In the genomic region with DNA sequence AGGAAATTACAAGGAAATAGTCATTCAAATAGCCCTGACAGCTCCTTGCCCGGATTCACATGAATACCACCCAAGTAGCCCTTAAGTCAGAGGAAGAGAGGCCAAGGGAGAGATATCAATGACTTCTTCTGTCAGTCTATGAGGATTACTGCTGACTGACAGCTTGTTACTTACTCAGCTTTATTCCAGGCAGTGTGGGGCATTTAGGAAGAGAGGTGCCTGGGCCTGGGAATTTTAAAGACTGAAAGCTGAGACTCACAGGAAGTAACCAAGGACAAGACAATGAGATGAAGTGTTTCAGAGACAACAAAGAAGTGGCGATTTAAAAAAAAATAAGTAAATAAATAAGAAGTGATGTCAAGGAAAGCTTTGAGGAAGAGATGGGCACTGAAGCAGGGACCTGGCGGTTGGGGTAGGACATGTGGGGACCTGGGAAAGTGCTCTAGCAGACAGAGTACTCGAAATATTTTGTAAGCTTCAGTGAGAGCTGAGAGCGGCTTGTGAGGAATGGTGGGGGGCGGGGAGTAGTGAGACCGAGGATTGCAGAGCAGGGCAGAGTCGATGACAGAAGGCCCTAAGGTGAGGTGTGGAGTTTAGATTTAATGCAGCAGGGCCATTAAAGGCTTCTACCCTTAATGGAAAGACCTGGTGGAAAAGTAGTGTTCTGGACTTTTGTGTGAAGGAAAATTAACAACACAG, we compare ENCODE assay signal across 15 cellular contexts. TPM values are rescaled to one million over a fixed set of nuclear protein-coding genes. Genes with fewer than 3 reads are reported as not detected.
A peak's percentile ranks its signal among the peaks of the same experiment; 100 is the strongest.
DNase-seq lines count a peak whose midpoint lies in the region; ATAC-seq, FAIRE-seq and TF ChIP-seq lines count a peak whose summit lies in the region.
"Had no signal": no experiment of that assay in that cellular context is flagged by ENCODE, and none has a peak within 500 bp of the region (broad histone marks: within the 10 kb centered on the region; RNA-seq: fewer than 3 reads in every experiment).

No MANE protein-coding gene starts in this region.

- H3K4me3 ChIP-seq in HL-60 (replicated peaks; ENCODE audit: insufficient read depth, low read length) (no peak overlapping the region), NT2/D1 (ENCODE audit: insufficient read length, low read depth) (no peak overlapping the region), esophagus squamous epithelium (no peak overlapping the region), neuron (ENCODE audit: low read length) (peak overlapping the region; percentile 24)
- H3K4me3 ChIP-seq: adrenal gland, right atrium auricular region had no signal

- peak overlapping the region; percentile 43 for H2AFZ ChIP-seq in neuron (ENCODE audit: low read depth, low read length)

- TF ChIP-seq POLR2A in esophagus squamous epithelium (IDR thresholded peaks at IDR 0.05): no peak

- no peaks in the 10 kb centered on the region for H3K27me3 ChIP-seq in HL-60 (ENCODE audit: insufficient read depth, poor library complexity, severe bottlenecking)
- no peaks in the 10 kb centered on the region for H3K27me3 ChIP-seq in NT2/D1 (ENCODE audit: insufficient read depth, insufficient read length)
- no peaks in the 10 kb centered on the region for H3K27me3 ChIP-seq in esophagus squamous epithelium
- H3K27me3 ChIP-seq in neuron (ENCODE audit: insufficient read depth, low read length): no peaks in the 10 kb centered on the region
- H3K27me3 ChIP-seq: adrenal gland, right atrium auricular region had no signal

- ATAC-seq in HG02852 (IDR thresholded peaks at IDR 0.05; ENCODE audit: unreplicated experiment): no peak

- DNase-seq in HL-60 (ENCODE audit: low read depth in 1 of 2, low spot score in 1 of 2) (peak in 1 of 2 experiments; percentile 62), NT2/D1 (ENCODE audit: low read depth, low spot score) (peak; percentile 93), esophagus squamous epithelium (lab: John Stamatoyannopoulos, UW) (no peak), NCI-H1092 (lab: John Stamatoyannopoulos, UW) (no peak), D721Med (ENCODE audit: insufficient read length, low spot score) (no peak), NCI-H187 treated with DMSO at 0.1 percent for 48 hours (lab: John Stamatoyannopoulos, UW) (no peak)
- DNase-seq: adrenal gland; effector CD8-positive, alpha-beta T cell; head of caudate nucleus; NCI-H2081 had no signal

- H3K36me3 ChIP-seq in NT2/D1 (ENCODE audit: insufficient read depth, insufficient read length, low read length): no peaks in the 10 kb centered on the region
- H3K36me3 ChIP-seq in esophagus squamous epithelium: no peaks in the 10 kb centered on the region
- H3K36me3 ChIP-seq in neuron (ENCODE audit: insufficient read depth, low read length): no peaks in the 10 kb centered on the region
- H3K36me3 ChIP-seq: adrenal gland, right atrium auricular region had no signal

- WGBS in esophagus squamous epithelium, 2 donors: 46 to 59% methylated on average over 8 of the region's 8 CpGs

- H3K4me1 ChIP-seq in NT2/D1 (ENCODE audit: insufficient read depth, insufficient read length): peaks cover 12% of the 10 kb centered on the region
- peaks cover 0 to 36% (median 14%) of the 10 kb centered on the region in 3 donors for H3K4me1 ChIP-seq in esophagus squamous epithelium
- H3K4me1 ChIP-seq in neuron (ENCODE audit: insufficient read depth, low read length): peaks cover 20% of the 10 kb centered on the region

- intact Hi-C loops in esophagus squamous epithelium (cut with DNase I): loop anchor here (10.0 kb wide), 1 partner anchor 279 kb away; no protein-coding TSS in a partner anchor

- H3K9me3 ChIP-seq in NT2/D1 (ENCODE audit: insufficient read depth, low read length): no peaks in the 10 kb centered on the region
- H3K9me3 ChIP-seq in esophagus squamous epithelium: no peaks in the 10 kb centered on the region
- no peaks in the 10 kb centered on the region for H3K9me3 ChIP-seq in neuron (ENCODE audit: low read length)
- H3K9me3 ChIP-seq: adrenal gland, right atrium auricular region had no signal

- peak overlapping the region; percentile 25 for H3K9ac ChIP-seq in NT2/D1 (ENCODE audit: insufficient read length, low read depth)

- TF ChIP-seq CTCF in HL-60 (IDR thresholded peaks at IDR 0.05; ENCODE audit: insufficient read depth, low read length) (no peak), esophagus squamous epithelium (IDR thresholded peaks at IDR 0.05) (no peak), D721Med (IDR thresholded peaks at IDR 0.05; ENCODE audit: insufficient read depth, missing control alignments) (no peak)

- FAIRE-seq in D721Med (lab: Jason Lieb, UNC): no peak
- FAIRE-seq: HTR-8/SVneo had no signal

- peak overlapping the region; percentile 65 for H3K27ac ChIP-seq in HL-60 (replicated peaks)
- H3K27ac ChIP-seq in esophagus squamous epithelium: peak overlapping the region in 3 of 4 donors; percentile 21 to 50 (median 43)
- H3K27ac ChIP-seq: adrenal gland, right atrium auricular region, VCaP had no signal

RNA-seq across cellular contexts. Expression of a gene that starts 58.9 kb away (rescaled TPM):
- total RNA-seq in esophagus squamous epithelium: 10 to 100 TPM in 1 of 4 donors, 1 to 10 TPM in 3; 2.8 to 10.7 (median 7.1) TPM
